30 cellular contexts compared by ENCODE assay signal in the genomic region with DNA sequence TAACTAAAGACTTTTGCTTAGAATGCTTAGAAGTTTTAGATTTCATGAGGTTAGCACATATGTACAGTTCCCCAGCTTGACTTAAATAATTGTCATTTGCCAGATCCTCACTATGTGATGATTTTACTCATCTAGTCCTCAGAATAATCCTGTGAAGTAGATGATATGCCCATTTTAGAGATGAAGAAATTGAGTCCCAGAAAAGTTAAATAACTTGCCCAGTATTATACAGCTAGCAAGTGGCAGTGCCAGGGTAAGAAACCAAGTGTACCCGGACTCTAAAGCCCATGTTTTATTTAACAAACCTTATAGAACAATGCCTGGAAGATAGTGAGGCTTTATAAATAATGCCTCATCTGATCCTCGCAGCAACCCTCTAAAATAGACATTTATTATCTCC. TPM values are rescaled to one million over a fixed set of nuclear protein-coding genes. Genes with fewer than 3 reads are reported as not detected.
"Had no signal": no experiment of that assay in that cellular context is flagged by ENCODE, and none has a peak within 500 bp of the region (broad histone marks: within the 10 kb centered on the region; RNA-seq: fewer than 3 reads in every experiment).

No MANE protein-coding gene starts in this region.

- H3K4me1 ChIP-seq: colonic mucosa, esophagus muscularis mucosa, esophagus squamous epithelium, foreskin keratinocyte, gastrocnemius medialis, gastroesophageal sphincter, heart left ventricle, heart right ventricle had no signal

- H3K4me3 ChIP-seq: colonic mucosa, coronary artery, dorsolateral prefrontal cortex, esophagus muscularis mucosa, esophagus squamous epithelium, gastrocnemius medialis, gastroesophageal sphincter, heart left ventricle, heart right ventricle had no signal

- ATAC-seq: effector memory CD8-positive, alpha-beta T cell; esophagus mucosa; foreskin keratinocyte; gastrocnemius medialis; gastroesophageal sphincter; heart left ventricle; heart right ventricle had no signal

- H3K27me3 ChIP-seq: colonic mucosa, dorsolateral prefrontal cortex, esophagus muscularis mucosa, esophagus squamous epithelium, foreskin keratinocyte, gastrocnemius medialis, gastroesophageal sphincter, heart left ventricle, heart right ventricle had no signal

- DNase-seq: colonic mucosa; cortex of kidney; dermis blood vessel endothelial cell; dorsolateral prefrontal cortex; effector CD4-positive, alpha-beta T cell; effector CD8-positive, alpha-beta T cell; effector memory CD4-positive, alpha-beta T cell; effector memory CD8-positive, alpha-beta T cell; endodermal cell; erythroblast; esophagus squamous epithelium; foreskin fibroblast; foreskin keratinocyte; foreskin melanocyte; gastrocnemius medialis; glutamatergic neuron; head of caudate nucleus; heart left ventricle; heart right ventricle had no signal

- FAIRE-seq: colon, endometrium, endothelial cell of umbilical vein, frontal cortex had no signal

- H3K9me3 ChIP-seq: colonic mucosa, esophagus muscularis mucosa, esophagus squamous epithelium, gastrocnemius medialis, gastroesophageal sphincter, heart left ventricle, heart right ventricle had no signal

- H3K36me3 ChIP-seq: colonic mucosa, esophagus squamous epithelium, gastrocnemius medialis had no signal

- H3K27ac ChIP-seq: colonic mucosa, coronary artery, dorsolateral prefrontal cortex, epithelial cell of prostate, esophagus muscularis mucosa, esophagus squamous epithelium, foreskin keratinocyte, gastrocnemius medialis, gastroesophageal sphincter, heart left ventricle, heart right ventricle had no signal

RNA-seq across cellular contexts. Expression of gene SPDYA, which starts 28.3 kb away (rescaled TPM):
- total RNA-seq: epithelial cell of proximal tubule, glomerular endothelial cell had no signal
